In the genomic region with DNA sequence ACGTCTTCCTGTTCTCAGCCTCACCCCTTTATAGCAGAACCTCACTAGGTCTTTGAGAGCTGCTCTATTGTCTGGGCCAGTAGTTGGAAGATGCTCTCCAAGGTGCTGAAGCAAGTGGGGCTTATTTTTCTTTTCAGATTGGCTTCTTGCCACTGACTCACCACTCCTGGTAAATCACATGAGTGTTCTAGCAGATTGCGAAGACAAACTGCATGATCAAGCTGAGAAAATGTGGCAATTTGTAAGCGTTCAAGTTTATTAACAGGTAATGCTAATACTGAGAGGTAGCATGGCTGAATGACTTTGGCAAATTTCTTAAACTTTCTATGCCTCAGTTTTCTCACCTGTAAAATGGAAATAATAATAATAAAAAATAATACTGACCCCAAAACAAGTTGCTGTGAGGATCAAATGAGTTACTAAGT, we compare ENCODE assay signal across 8 cellular contexts. TPM values are rescaled to one million over a fixed set of nuclear protein-coding genes. Genes with fewer than 3 reads are reported as not detected.
DNase-seq lines count a peak whose midpoint lies in the region; FAIRE-seq and TF ChIP-seq lines count a peak whose summit lies in the region.
"Had no signal": no experiment of that assay in that cellular context is flagged by ENCODE, and none has a peak within 500 bp of the region (broad histone marks: within the 10 kb centered on the region; RNA-seq: fewer than 3 reads in every experiment).

No MANE protein-coding gene starts in this region.

- DNase-seq in H54 (ENCODE audit: insufficient read length, low spot score) (peak; percentile 29), NOMO-1 (lab: John Stamatoyannopoulos, UW; ENCODE audit: unreplicated experiment in 2 of 2) (peak; percentile 51 to 58), dermis microvascular lymphatic vessel endothelial cell (ENCODE audit: low read depth in 2 of 2) (peak; percentile 69 to 86), osteocyte (ENCODE audit: extremely low spot score, unreplicated experiment) (peak; percentile 87), 8988T (no peak), GM19240 (ENCODE audit: insufficient read length, low spot score) (no peak), esophagus squamous epithelium (lab: John Stamatoyannopoulos, UW) (no peak)

- no peaks in the 10 kb centered on the region for H3K9me3 Mint-ChIP-seq in osteocyte (ENCODE audit: unreplicated experiment)
- H3K9me3 Mint-ChIP-seq: T-helper 1 cell treated with Interleukin-12 subunit alpha and Interleukin-12 subunit beta and Interleukin-4 antibody, amounts not matched to agents 30 μg/mL and 1 μg/mL, for 36 hours had no signal

- no peaks in the 10 kb centered on the region for H3K4me1 Mint-ChIP-seq in osteocyte (ENCODE audit: unreplicated experiment)

- TF ChIP-seq POLR2A in H54 (IDR thresholded peaks at IDR 0.05; ENCODE audit: low read depth, low read length), result no peak
- no peak for TF ChIP-seq POLR2A in esophagus squamous epithelium (IDR thresholded peaks at IDR 0.05)

- no peak for TF ChIP-seq CTCF in osteocyte (IDR thresholded peaks at IDR 0.05)
- TF ChIP-seq CTCF in esophagus squamous epithelium (IDR thresholded peaks at IDR 0.05), result no peak

- no peaks in the 10 kb centered on the region for H3K36me3 Mint-ChIP-seq in osteocyte (ENCODE audit: unreplicated experiment)

- peak; percentile 89 for FAIRE-seq in H54 (lab: Jason Lieb, UNC)

- no peaks in the 10 kb centered on the region for H3K9me3 ChIP-seq in esophagus squamous epithelium

- no peak overlapping the region for H3K4me3 Mint-ChIP-seq in osteocyte (ENCODE audit: unreplicated experiment)
- H3K4me3 Mint-ChIP-seq: T-helper 1 cell treated with Interleukin-12 subunit alpha and Interleukin-12 subunit beta and Interleukin-4 antibody, amounts not matched to agents 30 μg/mL and 1 μg/mL, for 36 hours had no signal

- peaks cover 0 to 92% (median 0%) of the 10 kb centered on the region in 4 donors for H3K27me3 ChIP-seq in esophagus squamous epithelium

- no peaks in the 10 kb centered on the region for H3K36me3 ChIP-seq in esophagus squamous epithelium

- no peak overlapping the region for H3K27ac Mint-ChIP-seq in osteocyte (ENCODE audit: unreplicated experiment)
- H3K27ac Mint-ChIP-seq: T-helper 1 cell treated with Interleukin-12 subunit alpha and Interleukin-12 subunit beta and Interleukin-4 antibody, amounts not matched to agents 30 μg/mL and 1 μg/mL, for 36 hours had no signal

- no peaks in the 10 kb centered on the region for H3K4me1 ChIP-seq in esophagus squamous epithelium

- no peak overlapping the region for H3K4me3 ChIP-seq in esophagus squamous epithelium

- intact Hi-C loops in esophagus squamous epithelium (cut with DNase I), result no loop called here

- 12 to 23% methylated on average over 3 of the region's 3 CpGs for WGBS in esophagus squamous epithelium, 2 donors

- H3K27me3 Mint-ChIP-seq in osteocyte (ENCODE audit: unreplicated experiment), result peaks cover 61% of the 10 kb centered on the region

- H3K27ac ChIP-seq in esophagus squamous epithelium, result no peak overlapping the region

RNA-seq across cellular contexts. Expression of a gene that starts 59.2 kb away (rescaled TPM):
- total RNA-seq in dermis microvascular lymphatic vessel endothelial cell (not detected in 2 replicates), osteocyte (not detected in 2 replicates), esophagus squamous epithelium (not detected)

Comparison
In these comparisons a context has a peak if more than half of its experiments do, and no peak if none do; other contexts are left out.
1. DNase-seq: peak in H54 (single experiment), NOMO-1 (2 of 2), dermis microvascular lymphatic vessel endothelial cell (2 of 2) and osteocyte (single experiment); none in 8988T (single experiment), GM19240 (single experiment) and esophagus squamous epithelium (single experiment).